ENCODE assay signal across 8 cellular contexts in genomic region chr10:17257466-17258321, GRCh38. TPM values are rescaled to one million over a fixed set of nuclear protein-coding genes. Genes with fewer than 3 reads are reported as not detected.
A peak's percentile ranks its signal among the peaks of the same experiment; 100 is the strongest.
DNase-seq lines count a peak whose midpoint lies in the region; ATAC-seq and TF ChIP-seq lines count a peak whose summit lies in the region.

No MANE protein-coding gene starts in this region.

- ATAC-seq in left colon: peak; percentile 85

- CTCF ChIA-PET in HEK293 (lab: Yijun Ruan, JAX): interaction anchor here (0.7 to 2.5 kb wide), 28 partner anchors 10 to 440 kb away, joined by 3 to 18 read pairs (median 3); partner anchors contain the start of genes RSU1 and TRDMT1

- DNase-seq in NCI-H2107 treated with DMSO at 0.1 percent for 48 hours (lab: John Stamatoyannopoulos, UW; ENCODE audit: unreplicated experiment) (peak; percentile 19), NCI-H2107 (lab: John Stamatoyannopoulos, UW) (no peak), NCI-H1417 (lab: John Stamatoyannopoulos, UW) (peak; percentile 9 to 66 (median 28)), cerebellar cortex (ENCODE audit: low spot score) (peak; percentile 70), left colon (peak; percentile 30 to 31)
- DNase-seq in stimulated activated CD4-positive, alpha-beta T cell treated with anti-CD3 and anti-CD28 coated beads, Interleukin-4, amount 100 ng/mL, for 48 hours (ENCODE audit: low read depth in 2 of 2): peak; percentile 16 to 26

- no peaks in the 10 kb centered on the region for H3K9me3 ChIP-seq in HEK293 (ENCODE audit: control insufficient read depth, insufficient read depth, low read depth, low read length)

- H3K27ac ChIP-seq in HEK293 (ENCODE audit: extremely low read depth, low read depth, low read length) (no peak overlapping the region), VCaP (no peak overlapping the region)

- POLR2A ChIA-PET in HEK293 (lab: Yijun Ruan, JAX): interaction anchor here (1.5 kb wide), 1 partner anchor 28 kb away, joined by 4 read pairs; no protein-coding TSS in a partner anchor

- no peaks in the 10 kb centered on the region for H3K36me3 ChIP-seq in HEK293 (ENCODE audit: control insufficient read depth in 2 of 2, insufficient read depth in 1 of 2, low read length in 2 of 2)

- H3K4me1 ChIP-seq in HEK293 (ENCODE audit: control insufficient read depth, insufficient read depth, low read length): no peaks in the 10 kb centered on the region

- intact Hi-C loops in left colon (cut with DNase I, micrococcal nuclease): loop anchor here (5.0 kb wide), 2 partner anchors 415 to 430 kb away; no protein-coding TSS in a partner anchor

- no peak overlapping the region for H3K4me3 ChIP-seq in HEK293 (ENCODE audit: low read depth, low read length)

- TF ChIP-seq CTCF in HEK293 (tag by site-specific recombination; IDR thresholded peaks at IDR 0.05) (no peak; the same call in 1 of the 2 replicates), VCaP (conservative IDR thresholded peaks at IDR 0.05) (peak; percentile 85)

TF ChIP-seq in HEK293, 187 proteins besides CTCF, POLR2A, EP300 and RAD21 (continues in another document):
- TF ChIP-seq ZNF280D (tag by site-specific recombination; IDR thresholded peaks at IDR 0.05) (no peak), ZNF664 (tag by site-specific recombination; IDR thresholded peaks at IDR 0.05) (no peak), ZNF169 (tag by site-specific recombination; IDR thresholded peaks at IDR 0.05) (no peak), ZNF610 (tag by site-specific recombination; IDR thresholded peaks at IDR 0.05; ENCODE audit: borderline replicate concordance) (peak; percentile 80; the same call in 1 of the 2 replicates), ZNF654 (tag by site-specific recombination; IDR thresholded peaks at IDR 0.05; ENCODE audit: low read depth) (peak; percentile 97), ZFP37 (tag by site-specific recombination; IDR thresholded peaks at IDR 0.05) (no peak), ZNF274 (IDR thresholded peaks at IDR 0.05; ENCODE audit: low read length) (no peak), ZNF274 (tag by site-specific recombination; IDR thresholded peaks at IDR 0.05; ENCODE audit: borderline replicate concordance) (no peak), YY2 (tag by site-specific recombination; IDR thresholded peaks at IDR 0.05) (no peak), ELK4 (IDR thresholded peaks at IDR 0.05; ENCODE audit: borderline replicate concordance, low read depth, low read length) (no peak), ZNF555 (tag by site-specific recombination; conservative IDR thresholded peaks at IDR 0.05) (no peak), ZNF518A (tag by site-specific recombination; conservative IDR thresholded peaks at IDR 0.05; ENCODE audit: low read depth) (no peak), ZBTB8A (tag by site-specific recombination; IDR thresholded peaks at IDR 0.05) (no peak), PRDM10 (tag by site-specific recombination; IDR thresholded peaks at IDR 0.05) (0 out of 2 replicates have a peak, but pooled peaks have one; percentile 8), ZNF747 (tag by site-specific recombination; IDR thresholded peaks at IDR 0.05) (no peak), ZNF366 (tag by site-specific recombination; conservative IDR thresholded peaks at IDR 0.05) (0 out of 2 replicates have a peak, but pooled peaks have one; percentile 26), ZNF501 (tag by site-specific recombination; IDR thresholded peaks at IDR 0.05) (peak; percentile 29; the same call in 1 of the 2 replicates)

RNA-seq across cellular contexts. Expression of gene VIM, which starts 29.7 kb away (rescaled TPM):
- 100 to 1,000 TPM; 137 to 290 TPM for total RNA-seq in left colon

RNA-seq across cellular contexts. Expression of gene TRDMT1, which starts 56.2 kb away (rescaled TPM):
- total RNA-seq in left colon: 1 to 10 TPM; 4.6 to 4.9 TPM
